Comparison of ENCODE assay signal across 19 cellular contexts in the genomic region with DNA sequence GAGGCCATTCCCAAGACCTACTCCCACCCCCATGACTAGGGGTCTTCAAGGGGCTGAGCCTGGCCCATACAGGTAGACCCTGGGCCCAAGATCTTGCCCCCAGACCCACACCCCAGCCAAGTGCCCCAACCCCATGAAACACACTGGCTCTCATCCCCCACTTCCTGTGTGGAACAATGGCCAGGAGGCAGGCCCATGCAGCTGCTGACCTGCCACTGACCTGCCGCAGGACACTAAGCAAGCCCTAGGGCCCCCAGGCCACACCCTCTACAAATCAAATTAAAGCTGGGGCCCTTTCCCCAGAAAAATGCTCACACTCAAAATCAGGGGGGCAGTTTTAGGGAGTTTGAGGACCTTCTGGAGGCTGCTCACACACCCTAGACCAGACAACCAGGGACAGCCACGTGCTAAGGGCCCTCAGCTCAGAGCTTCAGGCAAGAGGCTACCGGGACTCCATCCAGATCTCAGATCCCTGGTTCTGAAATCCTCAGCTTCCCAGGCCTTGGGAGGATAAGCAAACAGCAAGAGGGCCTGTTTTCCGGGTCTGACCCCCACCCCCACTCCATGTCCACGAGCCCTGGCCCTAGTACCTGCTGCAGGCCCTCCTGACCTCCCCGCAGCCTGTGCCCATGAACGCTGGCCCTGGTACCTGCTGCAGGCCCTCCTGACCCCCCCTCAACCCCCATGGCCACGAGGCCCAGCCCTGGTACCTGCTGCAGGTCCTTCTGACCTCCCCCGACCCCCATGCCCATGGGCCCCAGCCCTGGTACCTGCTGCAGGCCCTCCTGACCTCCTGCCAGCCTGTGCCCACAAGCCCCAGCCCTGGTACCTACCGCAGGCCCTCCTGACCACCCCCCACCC. TPM values are rescaled to one million over a fixed set of nuclear protein-coding genes. Genes with fewer than 3 reads are reported as not detected.
DNase-seq lines count a peak whose midpoint lies in the region; TF ChIP-seq lines count a peak whose summit lies in the region.
"Had no signal": no experiment of that assay in that cellular context is flagged by ENCODE, and none has a peak within 500 bp of the region (broad histone marks: within the 10 kb centered on the region; RNA-seq: fewer than 3 reads in every experiment).

No MANE protein-coding gene starts in this region.

- TF ChIP-seq EP300 in SK-N-SH (IDR thresholded peaks at IDR 0.05; ENCODE audit: borderline replicate concordance in 1 of 2, low read depth in 1 of 2, low read length in 1 of 2) (no peak; a peak in 1 of 4 replicates), suprapubic skin (IDR thresholded peaks at IDR 0.05) (no peak)

- DNase-seq in SK-N-SH (peak; percentile 70), esophagus squamous epithelium (lab: John Stamatoyannopoulos, UW) (no peak), suprapubic skin (ENCODE audit: low spot score in 2 of 2) (no peak), activated T-cell treated with anti-CD3 and anti-CD28 coated beads for 4 hours (no peak), NCI-H524 treated with DMSO at 0.1 percent for 48 hours (lab: John Stamatoyannopoulos, UW) (no peak), C1 segment of cervical spinal cord (lab: John Stamatoyannopoulos, UW) (no peak), GM10248 (ENCODE audit: extremely low spot score) (no peak)
- DNase-seq: activated CD4-positive, alpha-beta memory T cell treated with anti-CD3 and anti-CD28 coated beads for 36 hours; DND-41; effector CD4-positive, alpha-beta T cell; Kasumi-1; NCI-H146; NCI-H510A; RPMI8226; T1000 had no signal

- no peaks in the 10 kb centered on the region for H4K20me1 ChIP-seq in SK-N-SH (ENCODE audit: insufficient read depth)

- H3K9me3 ChIP-seq in SK-N-SH (no peaks in the 10 kb centered on the region), esophagus squamous epithelium (no peaks in the 10 kb centered on the region), mucosa of rectum (ENCODE audit: control insufficient read depth in 2 of 2, low read length in 2 of 2) (no peaks in the 10 kb centered on the region), suprapubic skin (no peaks in the 10 kb centered on the region)
- H3K9me3 ChIP-seq: ascending aorta, neutrophil had no signal

- POLR2A ChIA-PET in SK-N-SH (lab: Yijun Ruan, JAX) = no interaction called here
- POLR2A ChIA-PET in GM10248 (lab: Yijun Ruan, JAX) = no interaction called here

- intact Hi-C loops in esophagus squamous epithelium (cut with DNase I) = no loop called here

- H3K27ac ChIP-seq in SK-N-SH (ENCODE audit: low read depth in 2 of 2, low read length in 1 of 2) (peak overlapping the region in 1 of 2 experiments; percentile 62; a peak in 2 of 4 replicates), esophagus squamous epithelium (peak overlapping the region; percentile 69 to 84 (median 80)), mucosa of rectum (ENCODE audit: low read depth in 2 of 2, low read length in 2 of 2) (peak overlapping the region; percentile 52 to 88), suprapubic skin (peak overlapping the region; percentile 41)
- H3K27ac ChIP-seq: ascending aorta, neutrophil had no signal

- H3K4me3 ChIP-seq in SK-N-SH (ENCODE audit: low read depth in 2 of 2, low read length in 1 of 2) (no peak overlapping the region), esophagus squamous epithelium (no peak overlapping the region), mucosa of rectum (ENCODE audit: low read length in 2 of 2) (no peak overlapping the region), suprapubic skin (no peak overlapping the region)
- H3K4me3 ChIP-seq: ascending aorta had no signal

- no peak overlapping the region for H3K9ac ChIP-seq in SK-N-SH
- peak overlapping the region; percentile 41 to 68 for H3K9ac ChIP-seq in mucosa of rectum (ENCODE audit: low read depth in 1 of 2, low read length in 2 of 2)

- peaks cover 5% of the 10 kb centered on the region for H3F3A ChIP-seq in SK-N-SH (replicated peaks; ENCODE audit: insufficient read depth)

- H3K27me3 ChIP-seq in SK-N-SH (ENCODE audit: insufficient read depth) (no peaks in the 10 kb centered on the region), esophagus squamous epithelium (peaks cover 0 to 13% (median 0%) of the 10 kb centered on the region in 4 donors), mucosa of rectum (ENCODE audit: control insufficient read depth in 2 of 2, insufficient read depth in 2 of 2, low read length in 2 of 2) (no peaks in the 10 kb centered on the region), suprapubic skin (no peaks in the 10 kb centered on the region)
- H3K27me3 ChIP-seq: ascending aorta had no signal

- CTCF ChIA-PET in SK-N-SH (lab: Yijun Ruan, JAX) (interaction anchor here (0.8 to 4.0 kb wide), 11 partner anchors 9 to 193 kb away, joined by 3 to 19 read pairs (median 4); partner anchors contain the start of genes CARD10 and CDC42EP1), GM10248 (lab: Yijun Ruan, JAX) (interaction anchor here (0.6 to 4.6 kb wide), 4 partner anchors 10 to 58 kb away, joined by 3 to 15 read pairs (median 4); no protein-coding TSS in a partner anchor)

- H2AFZ ChIP-seq in SK-N-SH (ENCODE audit: low read depth) = no peak overlapping the region

- H3K36me3 ChIP-seq in SK-N-SH (replicated peaks in 1 of 2; ENCODE audit: control insufficient read depth in 1 of 2, insufficient read depth in 2 of 2, low read length in 1 of 2) (peaks cover 0 to 3% of the 10 kb centered on the region in 2 experiments), esophagus squamous epithelium (peaks cover 0 to 39% (median 0%) of the 10 kb centered on the region in 3 donors), mucosa of rectum (ENCODE audit: control insufficient read depth in 2 of 2, insufficient read depth in 2 of 2, low read length in 2 of 2) (peaks cover 21 to 23% of the 10 kb centered on the region in 2 donors), suprapubic skin (no peaks in the 10 kb centered on the region)
- H3K36me3 ChIP-seq: ascending aorta, neutrophil had no signal

- TF ChIP-seq POLR2A in esophagus squamous epithelium (IDR thresholded peaks at IDR 0.05) = no peak
- no peak for TF ChIP-seq POLR2A in suprapubic skin (IDR thresholded peaks at IDR 0.05)

- TF ChIP-seq CTCF in SK-N-SH (IDR thresholded peaks at IDR 0.05) (no peak), esophagus squamous epithelium (IDR thresholded peaks at IDR 0.05) (no peak), suprapubic skin (IDR thresholded peaks at IDR 0.05) (no peak), GM10248 (IDR thresholded peaks at IDR 0.05; ENCODE audit: control extremely low read depth, extremely low read depth, low read depth, missing control alignments) (no peak)

- H3K9me2 ChIP-seq in SK-N-SH = no peaks in the 10 kb centered on the region

- H3K4me2 ChIP-seq in SK-N-SH = no peak overlapping the region

- H3K4me1 ChIP-seq in SK-N-SH (ENCODE audit: control insufficient read depth in 1 of 2, insufficient read depth in 2 of 2, low read depth in 1 of 2, low read length in 1 of 2) (peaks cover 0 to 20% of the 10 kb centered on the region in 2 experiments; a peak in 1 of 4 replicates), esophagus squamous epithelium (peaks cover 29 to 70% (median 29%) of the 10 kb centered on the region in 3 donors), mucosa of rectum (ENCODE audit: control insufficient read depth in 2 of 2, insufficient read depth in 2 of 2, low read length in 2 of 2) (peaks cover 29 to 62% of the 10 kb centered on the region in 2 donors), suprapubic skin (peaks cover 48% of the 10 kb centered on the region)
- H3K4me1 ChIP-seq: ascending aorta had no signal

- peaks cover 5% of the 10 kb centered on the region; the same call in 1 of the 2 replicates for H3K79me2 ChIP-seq in SK-N-SH (ENCODE audit: insufficient read depth)

- TF ChIP-seq RAD21 in SK-N-SH (IDR thresholded peaks at IDR 0.05; ENCODE audit: low read length) = no peak

- 85% methylated on average over 6 of the region's 10 CpGs for WGBS in SK-N-SH (ENCODE audit: low lambda C conversion rate)
- 46 to 49% methylated on average over 5 to 6 of the region's 10 CpGs for WGBS in esophagus squamous epithelium, 2 donors
- WGBS in suprapubic skin = 58% methylated on average over 7 of the region's 10 CpGs

TF ChIP-seq in SK-N-SH, 30 proteins besides CTCF, POLR2A, EP300 and RAD21 (continues in another document):
- TF ChIP-seq RXRA (IDR thresholded peaks at IDR 0.05; ENCODE audit: borderline replicate concordance, low read depth) (no peak), RCOR1 (IDR thresholded peaks at IDR 0.05; ENCODE audit: low read length) (no peak), NFIC (IDR thresholded peaks at IDR 0.05; ENCODE audit: borderline replicate concordance) (no peak), TEAD4 (IDR thresholded peaks at IDR 0.05; ENCODE audit: borderline replicate concordance, insufficient read depth) (no peak), YY1 (IDR thresholded peaks at IDR 0.05; ENCODE audit: low read depth) (no peak), NRF1 (IDR thresholded peaks at IDR 0.05; ENCODE audit: low read depth, low read length) (no peak), USF1 (IDR thresholded peaks at IDR 0.05; ENCODE audit: borderline replicate concordance, low read depth) (no peak), FOSL2 (IDR thresholded peaks at IDR 0.05; ENCODE audit: borderline replicate concordance, low read depth) (no peak)

RNA-seq across cellular contexts. Expression of gene CARD10, which starts 10.0 kb away (rescaled TPM):
- polyA plus RNA-seq in SK-N-SH (2012; rRNA removed) = 13.9 and 14.5 TPM in 2 replicates
- 4.4 and 7.2 TPM in 2 replicates for polyA plus RNA-seq in SK-N-SH (2012; cell fraction: cytosol; rRNA removed)
- 27.9 and 29.5 TPM in 2 replicates for polyA plus RNA-seq in SK-N-SH (2012; cell fraction: nucleus; rRNA removed)
- total RNA-seq in esophagus squamous epithelium (10 to 100 TPM; 11.6 to 24.1 (median 20.9) TPM), suprapubic skin (10 to 100 TPM; 12.2 to 17.3 (median 14.8) TPM)

RNA-seq across cellular contexts. Expression of gene MFNG, which starts 23.1 kb away (rescaled TPM):
- 0.18 and 0.34 TPM in 2 replicates for polyA plus RNA-seq in SK-N-SH (2012; rRNA removed)
- 0.13 and 0.14 TPM in 2 replicates for polyA plus RNA-seq in SK-N-SH (2012; cell fraction: cytosol; rRNA removed)
- polyA plus RNA-seq in SK-N-SH (2012; cell fraction: nucleus; rRNA removed) = 1.4 and 2.6 TPM in 2 replicates
- total RNA-seq in esophagus squamous epithelium (10 to 100 TPM in 1 of 4 donors, 1 to 10 TPM in 3; 3.8 to 10.3 (median 7.9) TPM), suprapubic skin (1 to 10 TPM; 3.5 to 8.6 (median 4.9) TPM)
- polyA plus RNA-seq: BJ had no signal

RNA-seq across cellular contexts. Expression of gene CDC42EP1, which starts 51.0 kb away (rescaled TPM):
- polyA plus RNA-seq in SK-N-SH (2012; rRNA removed) = 11.5 and 24.9 TPM in 2 replicates
- 8.9 and 15.8 TPM in 2 replicates for polyA plus RNA-seq in SK-N-SH (2012; cell fraction: cytosol; rRNA removed)
- polyA plus RNA-seq in SK-N-SH (2012; cell fraction: nucleus; rRNA removed) = 14.2 and 19.4 TPM in 2 replicates
- total RNA-seq in esophagus squamous epithelium (10 to 100 TPM; 40.6 to 89.4 (median 53.8) TPM), suprapubic skin (10 to 100 TPM; 32.1 to 93.7 (median 80.9) TPM)
